In the genomic region with DNA sequence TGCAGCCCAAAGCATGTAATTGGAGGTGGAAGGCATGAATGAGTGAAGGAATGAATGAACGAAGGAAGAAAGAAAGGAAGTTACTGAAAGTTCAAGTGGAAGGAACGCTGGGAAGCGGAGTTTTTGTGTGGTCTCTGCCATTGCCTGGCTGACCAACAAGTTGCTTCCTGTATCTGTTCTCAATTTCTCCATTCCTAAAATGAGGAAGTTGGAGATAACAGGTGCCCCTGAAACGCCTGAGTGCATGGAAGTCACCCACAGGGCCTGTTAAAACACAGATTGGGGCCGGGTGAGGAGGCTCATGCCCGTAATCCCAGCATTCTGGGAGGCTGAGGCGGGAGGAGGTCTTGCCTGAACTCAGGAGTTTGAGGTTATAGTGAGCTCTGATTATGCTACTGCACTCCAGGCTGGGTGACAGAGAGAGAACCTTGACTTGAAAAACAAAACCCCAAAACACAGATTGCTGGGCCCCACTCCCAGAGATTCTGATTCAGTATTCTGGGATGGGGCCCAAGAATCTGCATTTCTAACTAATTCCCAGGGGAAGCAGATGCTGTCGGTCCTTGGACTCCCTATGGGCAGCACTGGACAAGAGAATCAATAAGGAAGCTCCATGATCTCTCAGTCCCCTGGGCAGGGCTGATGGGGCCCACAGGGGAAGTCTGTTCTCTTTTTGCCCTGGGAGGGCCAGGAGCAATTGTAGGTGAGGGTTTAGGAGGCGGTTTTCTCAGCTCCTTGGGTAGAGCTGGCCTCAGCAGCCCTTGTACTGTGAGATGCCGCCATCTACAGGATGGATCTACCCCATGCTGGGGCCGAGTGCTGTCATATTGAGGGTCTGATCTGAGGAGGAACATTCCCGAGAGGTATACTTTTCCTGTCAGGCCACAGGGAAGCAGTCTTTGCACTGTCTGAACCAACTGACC, we compare ENCODE assay signal across 9 cellular contexts. TPM values are rescaled to one million over a fixed set of nuclear protein-coding genes. Genes with fewer than 3 reads are reported as not detected.
A peak's percentile ranks its signal among the peaks of the same experiment; 100 is the strongest.
DNase-seq lines count a peak whose midpoint lies in the region; ATAC-seq, FAIRE-seq and TF ChIP-seq lines count a peak whose summit lies in the region.
"Had no signal": no experiment of that assay in that cellular context is flagged by ENCODE, and none has a peak within 500 bp of the region (broad histone marks: within the 10 kb centered on the region; RNA-seq: fewer than 3 reads in every experiment).

No MANE protein-coding gene starts in this region.

- FAIRE-seq in GM12878 (lab: Jason Lieb, UNC): peak; percentile 88
- FAIRE-seq: TTC549 had no signal

- H3K4me3 ChIP-seq in LNCaP clone FGC (ENCODE audit: low read depth, low read length) (no peak overlapping the region), SU-DHL-6 (ENCODE audit: insufficient read depth, low read length, poor library complexity, severe bottlenecking) (no peak overlapping the region), GM12878 (no peak overlapping the region)

- peak overlapping the region; percentile 25; the same call in 1 of the 2 replicates for H3K9ac ChIP-seq in SU-DHL-6 (ENCODE audit: low read length)
- H3K9ac ChIP-seq in GM12878 (ENCODE audit: control insufficient read depth, insufficient read depth, low read length): peak overlapping the region; percentile 46

- H3K4me1 ChIP-seq in GM12878 (ENCODE audit: control insufficient read depth, insufficient read depth, low read length): peaks cover 31% of the 10 kb centered on the region

- H3K9me2 ChIP-seq in SU-DHL-6 (replicated peaks; ENCODE audit: insufficient read depth, low read length): no peaks in the 10 kb centered on the region

- TF ChIP-seq EP300 in GM12878 (IDR thresholded peaks at IDR 0.05; ENCODE audit: borderline replicate concordance in 1 of 2, control insufficient read depth in 1 of 2, low read depth in 2 of 2, low read length in 2 of 2): no peak

- POLR2A ChIA-PET in GM12878 (lab: Charles Lee): interaction anchor here (0.5 to 2.5 kb wide), 10 partner anchors 11 to 145 kb away, joined by 3 to 14 read pairs (median 4); a partner anchor contains a TSS

- H3K79me2 ChIP-seq in SU-DHL-6 (ENCODE audit: insufficient read depth, low read length) (peaks cover 16% of the 10 kb centered on the region), GM12878 (ENCODE audit: control insufficient read depth, insufficient read depth, low read length) (peaks cover 21% of the 10 kb centered on the region)

- CTCF ChIA-PET in GM12878 (lab: Yijun Ruan, JAX): interaction anchor here (0.5 to 4.2 kb wide), 57 partner anchors 10 to 371 kb away, joined by 3 to 220 read pairs (median 5); a partner anchor contains a TSS

- DNase-seq in COLO829 (ENCODE audit: low spot score): peak; percentile 54
- DNase-seq in LNCaP clone FGC (ENCODE audit: low read depth): peak; percentile 10
- peak; percentile 53 for DNase-seq in GM12878 (ENCODE audit: low read depth, low spot score)
- DNase-seq in iris pigment epithelial cell (ENCODE audit: low read depth): peak; percentile 67
- DNase-seq in stimulated activated CD4-positive, alpha-beta T cell treated with anti-CD3 and anti-CD28 coated beads, Interleukin-1b, Interleukin-23, amount 100 ng/mL, for 48 hours: peak; percentile 58

- RAD21 ChIA-PET in GM12878 (lab: Charles Lee; ENCODE audit: unreplicated experiment): interaction anchor here (0.6 to 3.8 kb wide), 39 partner anchors 9 to 371 kb away, joined by 3 to 175 read pairs (median 4); a partner anchor contains a TSS

- intact Hi-C loops in GM12878 (cut with micrococcal nuclease; ENCODE audit: unreplicated experiment): loop anchor here (1.0 to 2.0 kb wide), 3 partner anchors 48 to 144 kb away; a partner anchor contains a TSS

- peak; percentile 47 for ATAC-seq in GM21381 (IDR thresholded peaks at IDR 0.05; ENCODE audit: unreplicated experiment)
- ATAC-seq in GM12878: peak; percentile 90
- no peak for ATAC-seq in HG03571 (IDR thresholded peaks at IDR 0.05; ENCODE audit: unreplicated experiment)

- peak overlapping the region; percentile 18 for H3K4me2 ChIP-seq in SU-DHL-6 (ENCODE audit: low read depth, low read length, poor library complexity, severe bottlenecking)
- peak overlapping the region; percentile 73 for H3K4me2 ChIP-seq in GM12878 (ENCODE audit: control insufficient read depth, insufficient read depth)

- SMC1A ChIA-PET in GM12878 (lab: Charles Lee; ENCODE audit: uncharacterized antibody, unreplicated experiment): interaction anchor here (0.6 to 4.4 kb wide), 32 partner anchors 9 to 279 kb away, joined by 3 to 117 read pairs (median 6); a partner anchor contains a TSS

- H3K36me3 ChIP-seq in SU-DHL-6 (ENCODE audit: low read length): no peaks in the 10 kb centered on the region
- no peaks in the 10 kb centered on the region for H3K36me3 ChIP-seq in GM12878 (ENCODE audit: control insufficient read depth in 2 of 2, insufficient read depth in 2 of 2, low read length in 1 of 2)

- peak overlapping the region; percentile 96 for H3K27ac ChIP-seq in SU-DHL-6 (ENCODE audit: low read depth, low read length)
- peak overlapping the region; percentile 71 for H3K27ac ChIP-seq in GM12878 (ENCODE audit: control insufficient read depth, insufficient read depth)

- H3K27me3 ChIP-seq in SU-DHL-6 (ENCODE audit: low read length) (no peaks in the 10 kb centered on the region), GM12878 (replicated peaks in 1 of 2; ENCODE audit: control insufficient read depth in 2 of 2, insufficient read depth in 2 of 2, low read length in 1 of 2) (no peaks in the 10 kb centered on the region)

- no peak for TF ChIP-seq POLR2A in GM12878 (IDR thresholded peaks at IDR 0.05; ENCODE audit: low read depth, low read length)

- H3K9me3 ChIP-seq in SU-DHL-6 (ENCODE audit: insufficient read depth, low read length) (no peaks in the 10 kb centered on the region), GM12878 (replicated peaks; ENCODE audit: control insufficient read depth, insufficient read depth, low read length) (no peaks in the 10 kb centered on the region)

- TF ChIP-seq RAD21 in GM12878 (IDR thresholded peaks at IDR 0.05; ENCODE audit: insufficient read depth, low read depth, low read length): peak; percentile 96

- 0% methylated on average over 12 of the region's 12 CpGs for WGBS in GM12878 (ENCODE audit: insufficient coverage, insufficient replicate concordance, low lambda C conversion rate, missing lambda C conversion rate)

- H4K20me1 ChIP-seq in SU-DHL-6 (ENCODE audit: low read depth, low read length): no peaks in the 10 kb centered on the region
- no peaks in the 10 kb centered on the region for H4K20me1 ChIP-seq in GM12878 (ENCODE audit: control insufficient read depth, insufficient read depth)

- peaks cover 49% of the 10 kb centered on the region for H3F3A ChIP-seq in SU-DHL-6 (ENCODE audit: insufficient read depth)

- TF ChIP-seq CTCF in LNCaP clone FGC (IDR thresholded peaks at IDR 0.05; ENCODE audit: control insufficient read depth, extremely low read depth, insufficient read depth): peak; percentile 51
- peak; percentile 81 for TF ChIP-seq CTCF in SU-DHL-6 (IDR thresholded peaks at IDR 0.05; ENCODE audit: insufficient read depth, low read length, poor library complexity, severe bottlenecking)
- TF ChIP-seq CTCF in GM12878 (IDR thresholded peaks at IDR 0.05 in 2 of 3, conservative IDR thresholded peaks at IDR 0.05 in 1 of 3; ENCODE audit: control insufficient read depth in 2 of 3, extremely low read depth in 1 of 3, insufficient read depth in 1 of 3, low read depth in 3 of 3, low read length in 3 of 3): peak; percentile 86 to 94 (median 88)

- H2AFZ ChIP-seq in SU-DHL-6 (ENCODE audit: low read depth, low read length, severe bottlenecking) (peak overlapping the region; percentile 2), GM12878 (ENCODE audit: control insufficient read depth, low read depth, low read length) (peak overlapping the region; percentile 78)

- in situ Hi-C loops in GM12878 (cut with MboI): loop anchor here (5.0 kb wide), 2 partner anchors 109 to 144 kb away; no protein-coding TSS in a partner anchor

- no TSS peak for BruUV-seq in GM12878 (replicated peaks; lab: Mats Ljungman, UMichigan)

RNA-seq across cellular contexts. Expression of a gene that starts 3.3 kb away (rescaled TPM):
- 18.1 and 19.7 TPM in 2 replicates for total RNA-seq in GM12878 (2013; cell fraction: nucleolus; rRNA removed)
- total RNA-seq in GM12878 (2014; rRNA removed) (19.2 and 19.8 TPM in 2 replicates), GM12878 (2014; rRNA removed; fragmentation: Illumina TruSeq; extraction: Trizol) (18.9 and 19.5 TPM in 2 replicates), GM12878 (2021) (13.6 and 15.1 TPM in 2 replicates)
- polyA plus RNA-seq in GM12878 (2011; ENCODE audit: low read depth): 3.5 TPM
- polyA plus RNA-seq in GM12878 (2011; rRNA removed) (0.40 and 0.46 TPM in 2 replicates), GM12878 (2014; fragmentation: Illumina TruSeq; extraction: Trizol) (12.8 and 13.5 TPM in 2 replicates), GM12878 (2014; fragmentation: Nextera tagmentation; extraction: Ambion mirVana) (10 to 100 TPM in 1 of 2 experiments, 1 to 10 TPM in 1; 9.8 to 12.3 TPM), GM12878 (2014; rRNA removed) (10.3 and 11.2 TPM in 2 replicates), GM12878 (2016; fragmentation: Nextera tagmentation; extraction: Ambion mirVana) (10 to 100 TPM; 11.9 to 12.2 TPM)
- 0.45 and 0.52 TPM in 2 replicates for polyA plus RNA-seq in GM12878 (2011; cell fraction: cytosol; rRNA removed)
- polyA plus RNA-seq in GM12878 (2011; cell fraction: nucleus; rRNA removed): 0.38 and 0.54 TPM in 2 replicates
- polyA plus RNA-seq in GM12878 (2012): 5.1 and 6.4 TPM in 2 replicates
- polyA minus RNA-seq in GM12878 (2011; rRNA and poly(A)+ RNA removed): 0.59 and 1.1 TPM in 2 replicates
- 0.21 TPM in 1 of 2 replicates, not detected in the other for polyA minus RNA-seq in GM12878 (2011; cell fraction: cytosol; rRNA and poly(A)+ RNA removed)
- 0.24 and 0.38 TPM in 2 replicates for polyA minus RNA-seq in GM12878 (2011; cell fraction: nucleus; rRNA and poly(A)+ RNA removed)

RNA-seq across cellular contexts. Expression of a gene that starts 43.2 kb away (rescaled TPM):
- total RNA-seq in GM12878 (2013; cell fraction: nucleolus; rRNA removed): 54.9 and 55.6 TPM in 2 replicates
- total RNA-seq in GM12878 (2014; rRNA removed) (106 and 125 TPM in 2 replicates), GM12878 (2014; rRNA removed; fragmentation: Illumina TruSeq; extraction: Trizol) (170 and 171 TPM in 2 replicates), GM12878 (2021) (172 and 178 TPM in 2 replicates)
- polyA plus RNA-seq in GM12878 (2011; ENCODE audit: low read depth): 57.8 TPM
- polyA plus RNA-seq in GM12878 (2011; rRNA removed) (155 and 222 TPM in 2 replicates), GM12878 (2014; fragmentation: Illumina TruSeq; extraction: Trizol) (205 and 249 TPM in 2 replicates), GM12878 (2014; fragmentation: Nextera tagmentation; extraction: Ambion mirVana) (100 to 1,000 TPM; 135 to 140 TPM), GM12878 (2014; rRNA removed) (105 and 137 TPM in 2 replicates), GM12878 (2016; fragmentation: Nextera tagmentation; extraction: Ambion mirVana) (100 to 1,000 TPM; 179 to 180 TPM)
- 71.7 and 76.9 TPM in 2 replicates for polyA plus RNA-seq in GM12878 (2011; cell fraction: cytosol; rRNA removed)
- polyA plus RNA-seq in GM12878 (2011; cell fraction: nucleus; rRNA removed): 57.3 and 59.5 TPM in 2 replicates
- 101 and 118 TPM in 2 replicates for polyA plus RNA-seq in GM12878 (2012)
- 63.1 and 70.4 TPM in 2 replicates for polyA minus RNA-seq in GM12878 (2011; rRNA and poly(A)+ RNA removed)
- 44.5 and 59.6 TPM in 2 replicates for polyA minus RNA-seq in GM12878 (2011; cell fraction: cytosol; rRNA and poly(A)+ RNA removed)
- polyA minus RNA-seq in GM12878 (2011; cell fraction: nucleus; rRNA and poly(A)+ RNA removed): 25.9 and 26.4 TPM in 2 replicates

RNA-seq across cellular contexts. Expression of a gene that starts 48.4 kb away (rescaled TPM):
- 37.5 and 45.4 TPM in 2 replicates for total RNA-seq in GM12878 (2013; cell fraction: nucleolus; rRNA removed)
- total RNA-seq in GM12878 (2014; rRNA removed) (53.7 and 59.5 TPM in 2 replicates), GM12878 (2014; rRNA removed; fragmentation: Illumina TruSeq; extraction: Trizol) (51.4 and 54.4 TPM in 2 replicates), GM12878 (2021) (41.3 and 42.4 TPM in 2 replicates)
- polyA plus RNA-seq in GM12878 (2011; ENCODE audit: low read depth): 40.3 TPM
- polyA plus RNA-seq in GM12878 (2011; rRNA removed) (51.6 and 65.1 TPM in 2 replicates), GM12878 (2014; fragmentation: Illumina TruSeq; extraction: Trizol) (55.9 and 61.5 TPM in 2 replicates), GM12878 (2014; fragmentation: Nextera tagmentation; extraction: Ambion mirVana) (10 to 100 TPM; 33.3 to 41.8 TPM), GM12878 (2014; rRNA removed) (39.6 and 49.9 TPM in 2 replicates), GM12878 (2016; fragmentation: Nextera tagmentation; extraction: Ambion mirVana) (100 to 1,000 TPM; 112 to 117 TPM)
- 31.8 and 33.0 TPM in 2 replicates for polyA plus RNA-seq in GM12878 (2011; cell fraction: cytosol; rRNA removed)
- 19.2 and 22.0 TPM in 2 replicates for polyA plus RNA-seq in GM12878 (2011; cell fraction: nucleus; rRNA removed)
- 39.7 and 51.5 TPM in 2 replicates for polyA plus RNA-seq in GM12878 (2012)
- 29.6 and 35.9 TPM in 2 replicates for polyA minus RNA-seq in GM12878 (2011; rRNA and poly(A)+ RNA removed)
- polyA minus RNA-seq in GM12878 (2011; cell fraction: cytosol; rRNA and poly(A)+ RNA removed): 10.7 and 11.8 TPM in 2 replicates
- 5.4 and 9.6 TPM in 2 replicates for polyA minus RNA-seq in GM12878 (2011; cell fraction: nucleus; rRNA and poly(A)+ RNA removed)

Comparison
In these comparisons a context has a peak if more than half of its experiments do, and no peak if none do; other contexts are left out.
1. DNase-seq: peak in every context shown above with its lines; median percentile 67 in iris pigment epithelial cell; 58 in stimulated activated CD4-positive, alpha-beta T cell treated with anti-CD3 and anti-CD28 coated beads, Interleukin-1b, Interleukin-23, amount 100 ng/mL, for 48 hours; 54 in COLO829; 53 in GM12878; 10 in LNCaP clone FGC.